ENCODE assay signal across 7 cellular contexts in the genomic region with DNA sequence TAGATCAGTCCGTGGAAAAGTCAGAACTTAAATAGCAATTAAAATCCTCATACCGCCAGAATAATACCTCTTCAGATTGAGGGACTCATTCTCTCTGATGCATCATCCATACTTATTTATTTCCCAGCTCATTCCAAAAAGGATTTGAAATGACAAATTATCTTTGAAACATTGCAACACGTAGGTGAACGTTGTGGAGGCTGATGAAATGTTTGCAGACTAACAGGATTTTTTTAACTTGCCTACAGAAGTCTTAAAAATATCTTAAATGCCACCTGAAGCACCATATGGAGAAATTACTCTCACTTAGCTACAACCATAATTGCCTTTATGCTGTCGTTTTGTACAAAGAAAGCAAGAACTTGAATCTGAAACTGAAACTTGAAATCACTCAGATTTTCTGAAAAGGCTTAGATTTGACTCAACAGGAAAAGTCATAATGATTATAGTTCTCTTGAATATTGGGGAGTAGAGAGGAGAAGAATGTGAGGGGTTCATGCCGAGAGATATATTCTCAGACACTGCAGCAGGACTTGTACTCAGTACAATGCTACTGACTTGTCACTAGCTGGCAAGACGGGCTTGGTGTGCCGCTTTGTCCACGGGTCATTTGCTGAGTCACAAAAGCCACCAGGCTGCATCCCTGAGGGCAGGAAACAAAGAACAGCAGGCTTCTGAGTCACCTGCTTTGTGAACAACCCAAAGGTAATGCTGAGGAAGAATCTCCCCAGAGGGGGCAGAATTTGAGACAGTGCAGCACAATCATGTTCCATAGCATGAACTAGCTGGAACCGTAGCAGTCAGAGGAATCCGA. TPM values are rescaled to one million over a fixed set of nuclear protein-coding genes. Genes with fewer than 3 reads are reported as not detected.
DNase-seq lines count a peak whose midpoint lies in the region; ATAC-seq and TF ChIP-seq lines count a peak whose summit lies in the region.

No MANE protein-coding gene starts in this region.

- DNase-seq in NCI-H1417 treated with DMSO at 0.1 percent for 48 hours (lab: John Stamatoyannopoulos, UW): peak; percentile 61
- DNase-seq in activated CD4-positive, alpha-beta T cell treated with anti-CD3 and anti-CD28 coated beads for 36 hours: peak; percentile 79
- DNase-seq in dorsolateral prefrontal cortex: peak in 5 of 10 donors; percentile 21 to 59 (median 43)
- DNase-seq in stimulated activated effector memory CD8-positive, alpha-beta T cell treated with anti-CD3 and anti-CD28 coated beads, Interleukin-12 subunit alpha, Interleukin-12 subunit beta, amount 100 ng/mL, for 72 hours (ENCODE audit: low spot score in 2 of 2): peak; percentile 28 to 73

- CTCF ChIA-PET in activated CD4-positive, alpha-beta T cell treated with anti-CD3 and anti-CD28 coated beads for 36 hours (lab: Charles Lee): interaction anchor here (0.6 to 2.0 kb wide), 12 partner anchors 8 to 163 kb away, joined by 3 to 10 read pairs (median 4); no protein-coding TSS in a partner anchor

- peak overlapping the region; percentile 60 for H3K27ac Mint-ChIP-seq in activated CD4-positive, alpha-beta T cell treated with anti-CD3 and anti-CD28 coated beads for 36 hours
- peak overlapping the region; percentile 30 for H3K27ac Mint-ChIP-seq in stimulated activated effector memory CD8-positive, alpha-beta T cell treated with anti-CD3 and anti-CD28 coated beads, Interleukin-12 subunit alpha, Interleukin-12 subunit beta, amount 100 ng/mL, for 72 hours

- ATAC-seq in GM18505 (IDR thresholded peaks at IDR 0.05; ENCODE audit: unreplicated experiment) (peak; percentile 83), HG02610 (IDR thresholded peaks at IDR 0.05; ENCODE audit: unreplicated experiment) (peak; percentile 90)
- ATAC-seq in activated CD4-positive, alpha-beta T cell treated with anti-CD3 and anti-CD28 coated beads for 36 hours: peak; percentile 97
- ATAC-seq in stimulated activated effector memory CD8-positive, alpha-beta T cell treated with anti-CD3 and anti-CD28 coated beads, Interleukin-12 subunit alpha, Interleukin-12 subunit beta, amount 100 ng/mL, for 72 hours: peak; percentile 95

- H3K36me3 Mint-ChIP-seq in activated CD4-positive, alpha-beta T cell treated with anti-CD3 and anti-CD28 coated beads for 36 hours (ENCODE audit: low read depth): no peaks in the 10 kb centered on the region
- no peaks in the 10 kb centered on the region for H3K36me3 Mint-ChIP-seq in stimulated activated effector memory CD8-positive, alpha-beta T cell treated with anti-CD3 and anti-CD28 coated beads, Interleukin-12 subunit alpha, Interleukin-12 subunit beta, amount 100 ng/mL, for 72 hours

- H3K27ac ChIP-seq in dorsolateral prefrontal cortex: peak overlapping the region in 37 of 59 donors; percentile 1 to 86 (median 51)
- H3K27ac ChIP-seq in mucosa of rectum (ENCODE audit: low read depth in 2 of 2, low read length in 2 of 2): no peak overlapping the region

- peaks cover 0 to 3% (median 0%) of the 10 kb centered on the region in 45 donors for H3K27me3 ChIP-seq in dorsolateral prefrontal cortex
- no peaks in the 10 kb centered on the region for H3K27me3 ChIP-seq in mucosa of rectum (ENCODE audit: control insufficient read depth in 2 of 2, insufficient read depth in 2 of 2, low read length in 2 of 2)

- H3K4me1 ChIP-seq in mucosa of rectum (ENCODE audit: control insufficient read depth in 2 of 2, insufficient read depth in 2 of 2, low read length in 2 of 2): peaks cover 0 to 4% of the 10 kb centered on the region in 2 donors

- H3K27me3 Mint-ChIP-seq in activated CD4-positive, alpha-beta T cell treated with anti-CD3 and anti-CD28 coated beads for 36 hours: peaks cover 7% of the 10 kb centered on the region

- TF ChIP-seq POLR2A in GM18505 (IDR thresholded peaks at IDR 0.05; ENCODE audit: borderline replicate concordance, extremely low read depth, insufficient read depth, insufficient read length): no peak

- peak in 2 of 56 donors; percentile 4 to 9 for TF ChIP-seq CTCF in dorsolateral prefrontal cortex (IDR thresholded peaks at IDR 0.05 in 54 of 56, conservative IDR thresholded peaks at IDR 0.05 in 2 of 56; ENCODE audit: low read depth in 1 of 56, partially characterized antibody in 56 of 56)

- peak overlapping the region in 1 of 2 donors; percentile 2 for H3K9ac ChIP-seq in mucosa of rectum (ENCODE audit: low read depth in 1 of 2, low read length in 2 of 2)

- peaks cover 28% of the 10 kb centered on the region for H3K4me1 Mint-ChIP-seq in activated CD4-positive, alpha-beta T cell treated with anti-CD3 and anti-CD28 coated beads for 36 hours
- peaks cover 14% of the 10 kb centered on the region for H3K4me1 Mint-ChIP-seq in stimulated activated effector memory CD8-positive, alpha-beta T cell treated with anti-CD3 and anti-CD28 coated beads, Interleukin-12 subunit alpha, Interleukin-12 subunit beta, amount 100 ng/mL, for 72 hours

- peak overlapping the region; percentile 49 for H3K4me3 Mint-ChIP-seq in activated CD4-positive, alpha-beta T cell treated with anti-CD3 and anti-CD28 coated beads for 36 hours
- peak overlapping the region; percentile 34 for H3K4me3 Mint-ChIP-seq in stimulated activated effector memory CD8-positive, alpha-beta T cell treated with anti-CD3 and anti-CD28 coated beads, Interleukin-12 subunit alpha, Interleukin-12 subunit beta, amount 100 ng/mL, for 72 hours

- H3K4me3 ChIP-seq in dorsolateral prefrontal cortex (peak overlapping the region in 47 of 59 donors; percentile 3 to 55 (median 34)), mucosa of rectum (ENCODE audit: low read length in 2 of 2) (peak overlapping the region; percentile 15 to 55)

- POLR2A ChIA-PET in activated CD4-positive, alpha-beta T cell treated with anti-CD3 and anti-CD28 coated beads for 36 hours (lab: Charles Lee): interaction anchor here (1.3 kb wide), 1 partner anchor 13 kb away, joined by 3 read pairs; no protein-coding TSS in a partner anchor

- H3K9me3 Mint-ChIP-seq in activated CD4-positive, alpha-beta T cell treated with anti-CD3 and anti-CD28 coated beads for 36 hours (ENCODE audit: low read depth): no peaks in the 10 kb centered on the region
- H3K9me3 Mint-ChIP-seq in stimulated activated effector memory CD8-positive, alpha-beta T cell treated with anti-CD3 and anti-CD28 coated beads, Interleukin-12 subunit alpha, Interleukin-12 subunit beta, amount 100 ng/mL, for 72 hours: no peaks in the 10 kb centered on the region

- H3K36me3 ChIP-seq in mucosa of rectum (ENCODE audit: control insufficient read depth in 2 of 2, insufficient read depth in 2 of 2, low read length in 2 of 2): no peaks in the 10 kb centered on the region

- no peaks in the 10 kb centered on the region for H3K9me3 ChIP-seq in mucosa of rectum (ENCODE audit: control insufficient read depth in 2 of 2, low read length in 2 of 2)

- intact Hi-C loops in activated CD4-positive, alpha-beta T cell treated with anti-CD3 and anti-CD28 coated beads for 36 hours (cut with DNase I, micrococcal nuclease): loop anchor here (1.0 to 5.0 kb wide), 5 partner anchors 7 to 99 kb away; a partner anchor contains a TSS
- intact Hi-C loops in dorsolateral prefrontal cortex (cut with DNase I): no loop called here

RNA-seq across cellular contexts. Expression of a gene that starts 7.1 kb away (rescaled TPM):
- under 1 TPM; 0.09 to 0.21 TPM for total RNA-seq in activated CD4-positive, alpha-beta T cell treated with anti-CD3 and anti-CD28 coated beads for 36 hours
- 100 to 1,000 TPM in 66 of 120 experiments, 10 to 100 TPM in 54; 50.9 to 165 (median 102) TPM for total RNA-seq in dorsolateral prefrontal cortex

Comparison
In these comparisons a context has a peak if more than half of its experiments do, and no peak if none do; other contexts are left out.
1. H3K27ac ChIP-seq: peak in dorsolateral prefrontal cortex (37 of 59); none in mucosa of rectum (0 of 2).
2. RNA of a gene that starts 7.1 kb away (total RNA-seq): 50.9 to 165 TPM in dorsolateral prefrontal cortex; 0.09 to 0.21 TPM in activated CD4-positive, alpha-beta T cell treated with anti-CD3 and anti-CD28 coated beads for 36 hours; every median in the first group is over 10 times any median in the second.
3. intact Hi-C loops: an anchor here in activated CD4-positive, alpha-beta T cell treated with anti-CD3 and anti-CD28 coated beads for 36 hours (1.0 to 5.0 kb wide); none called in dorsolateral prefrontal cortex.
4. Peak in every context shown above with its lines, with median percentiles within 50 percentile points of each other: ATAC-seq.